24 cellular contexts compared by ENCODE assay signal in the genomic region with DNA sequence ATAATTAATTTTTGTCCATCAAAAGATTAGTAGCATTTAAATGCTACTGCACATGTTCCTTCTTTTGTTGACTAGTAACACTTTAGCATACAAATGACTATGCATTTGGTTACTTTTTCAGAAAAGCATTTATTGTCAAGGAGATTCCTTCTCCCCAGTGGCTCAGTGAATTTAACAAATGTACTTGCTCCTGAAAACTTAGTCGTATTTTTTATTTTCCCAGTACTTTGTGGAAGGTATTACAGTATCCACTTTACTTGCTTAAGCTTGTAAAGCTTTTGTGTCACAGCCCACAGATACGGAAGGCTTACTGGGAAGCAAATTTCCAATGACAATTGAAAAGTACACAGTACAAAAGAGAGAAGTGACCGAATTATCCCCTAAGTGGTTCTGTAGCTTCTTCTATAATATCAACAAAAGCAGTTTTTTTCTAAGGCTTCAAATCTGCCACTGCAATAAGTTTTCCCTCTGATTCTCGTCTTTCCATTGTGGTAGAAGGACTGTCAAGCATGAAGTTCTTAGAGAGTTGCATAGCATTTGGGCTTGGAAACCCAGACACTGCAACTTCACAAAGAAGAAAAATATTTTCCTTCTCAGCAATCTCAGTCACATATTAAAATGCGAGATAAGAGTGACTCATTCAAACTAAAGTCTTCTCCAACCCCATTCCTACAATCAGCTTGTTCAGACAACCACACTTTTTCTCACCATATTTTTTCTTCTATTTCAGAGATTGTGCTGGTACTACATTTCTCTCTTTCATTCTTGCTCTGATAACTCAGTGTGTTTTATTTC.
"Had no signal": no experiment of that assay in that cellular context is flagged by ENCODE, and none has a peak within 500 bp of the region (broad histone marks: within the 10 kb centered on the region; RNA-seq: fewer than 3 reads in every experiment).

No MANE protein-coding gene starts in this region.

- H3K4me3 ChIP-seq: coronary artery, gastrocnemius medialis, left lung, skin epidermis, suprapubic skin, transverse colon, uterus had no signal

- ATAC-seq: activated naive CD4-positive, alpha-beta T cell treated with anti-CD3 and anti-CD28 coated beads, Interleukin-2, amount 50 U/mL, for 72 hours; gastrocnemius medialis; left lung; right cardiac atrium; T-cell had no signal

- H3K27me3 Mint-ChIP-seq: progenitor cell of endocrine pancreas; stimulated activated naive CD8-positive, alpha-beta T cell treated with anti-CD3 and anti-CD28 coated beads, Interleukin-15, Interleukin-2, amounts not matched to agents 100 ng/mL and 50 ng/mL, for 24 hours; T-cell had no signal

- H3K36me3 Mint-ChIP-seq: T-cell had no signal

- H3K4me3 Mint-ChIP-seq: brain; central memory CD8-positive, alpha-beta T cell; mesothelial cell of epicardium; nephron; stimulated activated naive CD8-positive, alpha-beta T cell treated with anti-CD3 and anti-CD28 coated beads, Interleukin-15, Interleukin-2, amounts not matched to agents 100 ng/mL and 50 ng/mL, for 24 hours; T-cell had no signal

- H3K4me1 Mint-ChIP-seq: brain; central memory CD8-positive, alpha-beta T cell; nephron; T-cell had no signal

- H3K27ac Mint-ChIP-seq: activated naive CD4-positive, alpha-beta T cell treated with anti-CD3 and anti-CD28 coated beads, Interleukin-2, amount 50 U/mL, for 72 hours; brain; mesothelial cell of epicardium; nephron; progenitor cell of endocrine pancreas; stimulated activated naive CD8-positive, alpha-beta T cell treated with anti-CD3 and anti-CD28 coated beads, Interleukin-15, Interleukin-2, amounts not matched to agents 100 ng/mL and 50 ng/mL, for 24 hours; T-cell had no signal

- DNase-seq: activated CD4-positive, alpha-beta T cell treated with anti-CD3 and anti-CD28 coated beads for 1 hour; activated CD8-positive, alpha-beta memory T cell treated with anti-CD3 and anti-CD28 coated beads for 24 hours; activated gamma-delta T cell treated with Interleukin-2 at 50 U/mL for 16 hours; amniotic stem cell; gastrocnemius medialis; head of caudate nucleus; left lung; right cardiac atrium; stimulated activated CD4-positive, alpha-beta T cell treated with anti-CD3 and anti-CD28 coated beads, Interleukin-15, amount 100 ng/mL, for 24 hours; stimulated activated CD4-positive, alpha-beta T cell treated with anti-CD3 and anti-CD28 coated beads, Interleukin-2, amount 100 ng/mL, for 48 hours; T-cell; T1000; transverse colon; uterus had no signal
